In the genomic region with DNA sequence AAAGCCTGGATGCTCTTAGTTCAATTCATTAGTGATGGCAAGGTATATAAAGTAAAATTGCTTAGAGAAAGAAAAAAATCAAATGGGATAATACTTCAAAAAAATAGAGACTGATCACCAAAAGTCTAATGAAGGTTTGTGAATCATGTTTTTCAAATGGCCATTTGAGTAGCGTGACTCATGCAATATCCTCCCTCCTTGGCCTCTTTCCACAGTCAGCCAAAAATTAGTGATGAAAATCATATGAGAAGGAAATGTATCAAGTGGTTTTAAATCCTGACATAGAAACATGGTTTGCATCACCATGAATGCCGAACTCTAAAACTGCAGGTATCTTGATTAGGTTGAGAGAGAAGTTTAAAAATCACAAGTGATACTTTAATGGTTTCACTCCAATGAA, we compare ENCODE assay signal across 13 cellular contexts. TPM values are rescaled to one million over a fixed set of nuclear protein-coding genes. Genes with fewer than 3 reads are reported as not detected.
A peak's percentile ranks its signal among the peaks of the same experiment; 100 is the strongest.
DNase-seq lines count a peak whose midpoint lies in the region; ATAC-seq and TF ChIP-seq lines count a peak whose summit lies in the region.
"Had no signal": no experiment of that assay in that cellular context is flagged by ENCODE, and none has a peak within 500 bp of the region (broad histone marks: within the 10 kb centered on the region; RNA-seq: fewer than 3 reads in every experiment).

No MANE protein-coding gene starts in this region.

- H3K27me3 ChIP-seq in IMR-90 (ENCODE audit: control insufficient read depth, insufficient read depth, low read length) (peaks cover 29% of the 10 kb centered on the region), right lobe of liver (no peaks in the 10 kb centered on the region)

- no peak overlapping the region for H2AFZ ChIP-seq in IMR-90 (replicated peaks; ENCODE audit: low read length, poor library complexity)

- ATAC-seq in IMR-90 (ENCODE audit: low read depth), result no peak
- ATAC-seq in T-cell (replicated peaks in 1 of 4), result no peak
- no peak for ATAC-seq in right lobe of liver
- ATAC-seq: Panc1 had no signal

- TF ChIP-seq POLR2A in IMR-90 (IDR thresholded peaks at IDR 0.05; ENCODE audit: low read depth, low read length), result no peak
- TF ChIP-seq POLR2A in right lobe of liver (IDR thresholded peaks at IDR 0.05), result no peak

- TF ChIP-seq RAD21 in IMR-90 (IDR thresholded peaks at IDR 0.05; ENCODE audit: low read length), result no peak

- H3K4me3 Mint-ChIP-seq in chondrocyte (ENCODE audit: unreplicated experiment), result no peak overlapping the region
- peak overlapping the region in 2 of 3 experiments; percentile 44 to 60 for H3K4me3 Mint-ChIP-seq in nephron
- no peak overlapping the region for H3K4me3 Mint-ChIP-seq in T-cell

- no peaks in the 10 kb centered on the region for H3K9me3 ChIP-seq in IMR-90 (ENCODE audit: control insufficient read depth, insufficient read depth, low read length)
- H3K9me3 ChIP-seq in right lobe of liver, result no peaks in the 10 kb centered on the region

- no peak overlapping the region for H4K91ac ChIP-seq in IMR-90 (ENCODE audit: insufficient read depth, low read depth, low read length)

- no peaks in the 10 kb centered on the region for H3K79me1 ChIP-seq in IMR-90 (ENCODE audit: low read depth in 1 of 2, low read length in 2 of 2)

- no peaks in the 10 kb centered on the region for H3K9me1 ChIP-seq in IMR-90 (ENCODE audit: insufficient read depth, low read length)

- H2BK20ac ChIP-seq in IMR-90 (ENCODE audit: low read depth, low read length), result no peak overlapping the region

- in situ Hi-C loops in IMR-90 (cut with MboI; ENCODE audit: low sequenced_read_pairs), result no loop called here

- dilution Hi-C loops in IMR-90 (cut with HindIII; ENCODE audit: low sequenced_read_pairs, unreplicated experiment), result no loop called here

- BruUV-seq in IMR-90 (replicated peaks; lab: Mats Ljungman, UMichigan), result no TSS peak

- TF ChIP-seq CTCF in IMR-90 (conservative IDR thresholded peaks at IDR 0.05; ENCODE audit: low read depth, low read length) (no peak), chondrocyte (IDR thresholded peaks at IDR 0.05) (no peak), nephron (IDR thresholded peaks at IDR 0.05; ENCODE audit: unreplicated experiment in 3 of 3) (no peak), right lobe of liver (IDR thresholded peaks at IDR 0.05) (no peak)

- no peak overlapping the region for H2BK120ac ChIP-seq in IMR-90 (ENCODE audit: low read depth, low read length)

- H3K4me3 ChIP-seq in IMR-90 (ENCODE audit: insufficient read depth, low read depth, low read length) (no peak overlapping the region), right lobe of liver (no peak overlapping the region)

- H3K18ac ChIP-seq in IMR-90 (ENCODE audit: low read depth, low read length), result no peak overlapping the region

- peaks cover 5% of the 10 kb centered on the region; the same call in 1 of the 2 replicates for H3K4me1 ChIP-seq in IMR-90 (ENCODE audit: control insufficient read depth, insufficient read depth, low read length)
- no peaks in the 10 kb centered on the region for H3K4me1 ChIP-seq in right lobe of liver

- intact Hi-C loops in IMR-90 (cut with micrococcal nuclease), result no loop called here
- intact Hi-C loops in right lobe of liver (cut with DNase I), result no loop called here

- no peak overlapping the region for H3K4me2 ChIP-seq in IMR-90 (ENCODE audit: low read depth, low read length)

- H3K9ac ChIP-seq in IMR-90 (ENCODE audit: low read depth, low read length), result no peak overlapping the region

- no peak overlapping the region for H3K56ac ChIP-seq in IMR-90 (ENCODE audit: extremely low read depth, insufficient read depth, low read length)

- H3K23ac ChIP-seq in IMR-90 (ENCODE audit: low read depth, low read length), result no peak overlapping the region

- POLR2A ChIA-PET in IMR-90 (lab: Charles Lee; ENCODE audit: unreplicated experiment) (no interaction called here), T-cell (lab: Charles Lee) (interaction anchor here in 1 of 2 donors (0.7 kb wide), 1 partner anchor 52 kb away, joined by 5 read pairs; no protein-coding TSS in a partner anchor)

- no peak overlapping the region for H4K5ac ChIP-seq in IMR-90 (ENCODE audit: low read depth, low read length)

- H3K27ac Mint-ChIP-seq in chondrocyte (ENCODE audit: unreplicated experiment) (peak overlapping the region; percentile 81), nephron (no peak overlapping the region), T-cell (no peak overlapping the region)

- H3K27ac ChIP-seq in IMR-90 (ENCODE audit: insufficient read depth, low read length) (no peak overlapping the region), right lobe of liver (no peak overlapping the region)

- H4K8ac ChIP-seq in IMR-90 (ENCODE audit: low read depth in 2 of 2, low read length in 2 of 2), result no peak overlapping the region

- no CpG with 5 or more reads among the region's 2 CpGs for WGBS in IMR-90 (ENCODE audit: extremely low coverage in 2 of 2, insufficient read length in 1 of 2), 2 experiments
- WGBS in right lobe of liver (ENCODE audit: insufficient coverage, low coverage, low lambda C conversion rate, missing lambda C conversion rate), result 83% methylated on average over 2 of the region's 2 CpGs

- no peaks in the 10 kb centered on the region for H4K20me1 ChIP-seq in IMR-90 (ENCODE audit: insufficient read depth, low read length)

- H3K4me1 Mint-ChIP-seq in chondrocyte (ENCODE audit: low read depth), result peaks cover 48% of the 10 kb centered on the region
- peaks cover 25% of the 10 kb centered on the region for H3K4me1 Mint-ChIP-seq in nephron
- peaks cover 19 to 26% (median 21%) of the 10 kb centered on the region in 3 donors for H3K4me1 Mint-ChIP-seq in T-cell

- H3K36me3 Mint-ChIP-seq in chondrocyte (ENCODE audit: low read depth) (peaks cover 2% of the 10 kb centered on the region), nephron (ENCODE audit: low read depth) (no peaks in the 10 kb centered on the region), T-cell (no peaks in the 10 kb centered on the region)

- H2BK5ac ChIP-seq in IMR-90 (ENCODE audit: low read depth, low read length, poor library complexity, severe bottlenecking), result no peak overlapping the region

- peak; percentile 42 for DNase-seq in COLO829 (ENCODE audit: low spot score)
- peak; percentile 39 for DNase-seq in IMR-90
- no peak for DNase-seq in chondrocyte (ENCODE audit: low spot score)
- no peak for DNase-seq in nucleus accumbens (lab: John Stamatoyannopoulos, UW)
- DNase-seq in cortex of kidney (lab: John Stamatoyannopoulos, UW), result no peak
- no peak for DNase-seq in T-cell
- no peak for DNase-seq in right lobe of liver
- DNase-seq: activated CD8-positive, alpha-beta memory T cell treated with anti-CD3 and anti-CD28 coated beads, Interleukin-2, amount 50 U/mL, for 48 hours; erythroblast; kidney; NCI-H2227 treated with DMSO at 0.1 percent for 48 hours had no signal

- H3K27me3 Mint-ChIP-seq in chondrocyte (ENCODE audit: low read depth), result no peaks in the 10 kb centered on the region
- H3K27me3 Mint-ChIP-seq in nephron (ENCODE audit: low read depth), result peaks cover 61% of the 10 kb centered on the region
- peaks cover 14 to 20% of the 10 kb centered on the region in 2 donors for H3K27me3 Mint-ChIP-seq in T-cell

- no peaks in the 10 kb centered on the region for H3K9me3 Mint-ChIP-seq in chondrocyte (ENCODE audit: low read depth)
- no peaks in the 10 kb centered on the region for H3K9me3 Mint-ChIP-seq in nephron
- peaks cover 0 to under 1% (median 0%) of the 10 kb centered on the region in 3 donors for H3K9me3 Mint-ChIP-seq in T-cell

- no peaks in the 10 kb centered on the region for H3K36me3 ChIP-seq in IMR-90 (ENCODE audit: control insufficient read depth, insufficient read depth, low read length)
- H3K36me3 ChIP-seq in right lobe of liver, result no peaks in the 10 kb centered on the region

- CTCF ChIA-PET in IMR-90 (lab: Yijun Ruan, JAX) (no interaction called here), T-cell (lab: Charles Lee) (interaction anchor here in 1 of 2 donors (0.7 to 1.1 kb wide), 2 partner anchors 51 to 54 kb away, joined by 3 read pairs; no protein-coding TSS in a partner anchor)

- no peak overlapping the region for H2AK5ac ChIP-seq in IMR-90 (ENCODE audit: low read depth, low read length)

- no peak overlapping the region for H2AK9ac ChIP-seq in IMR-90 (replicated peaks; ENCODE audit: low read depth, low read length, poor library complexity)

- no peak overlapping the region for H2BK15ac ChIP-seq in IMR-90 (ENCODE audit: low read depth, low read length)

- H3K4ac ChIP-seq in IMR-90 (ENCODE audit: low read depth, low read length), result no peak overlapping the region

- no peak overlapping the region for H3K14ac ChIP-seq in IMR-90 (replicated peaks; ENCODE audit: low read depth, low read length)

TF ChIP-seq in IMR-90, 13 proteins besides CTCF, POLR2A, EP300 and RAD21:
- TF ChIP-seq FOS (IDR thresholded peaks at IDR 0.05; ENCODE audit: low read depth, low read length) (peak; percentile 39; the same call in 1 of the 2 replicates), MXI1 (IDR thresholded peaks at IDR 0.05; ENCODE audit: borderline replicate concordance, low read depth, low read length) (no peak)

RNA-seq across cellular contexts. Expression of a gene that starts 1.2 kb away (rescaled TPM):
- under 0.01 TPM in 1 of 2 replicates, not detected in the other for total RNA-seq in IMR-90 (2012; rRNA removed)
- not detected in 2 replicates for polyA plus RNA-seq in IMR-90 (2012; rRNA removed)
- polyA plus RNA-seq in IMR-90 (2012; cell fraction: cytosol; rRNA removed), result not detected in 2 replicates
- not detected in 2 replicates for polyA plus RNA-seq in IMR-90 (2012; cell fraction: nucleus; rRNA removed; ENCODE audit: low replicate concordance)
- total RNA-seq in chondrocyte, result 0.22 to 2.0 TPM (median 2.0 TPM) in 3 replicates
- 1 to 10 TPM in 1 of 5 donors, under 1 TPM in 4; 0.42 to 2.3 (median 0.55) TPM for total RNA-seq in T-cell
- total RNA-seq in right lobe of liver, result under 1 TPM in 4 of 6 experiments, not detected in 2; 0.18 to 0.39 (median 0.27) TPM

Comparison
In these comparisons a context has a peak if more than half of its experiments do, and no peak if none do; other contexts are left out.
1. DNase-seq: peak in COLO829 (single experiment) and IMR-90 (single experiment); none in chondrocyte (single experiment), nucleus accumbens (0 of 56), cortex of kidney (single experiment), T-cell (0 of 34) and right lobe of liver (0 of 3).
2. H3K4me3 Mint-ChIP-seq: peak in nephron (2 of 3); none in chondrocyte (single experiment) and T-cell (0 of 3).